In the genomic region with DNA sequence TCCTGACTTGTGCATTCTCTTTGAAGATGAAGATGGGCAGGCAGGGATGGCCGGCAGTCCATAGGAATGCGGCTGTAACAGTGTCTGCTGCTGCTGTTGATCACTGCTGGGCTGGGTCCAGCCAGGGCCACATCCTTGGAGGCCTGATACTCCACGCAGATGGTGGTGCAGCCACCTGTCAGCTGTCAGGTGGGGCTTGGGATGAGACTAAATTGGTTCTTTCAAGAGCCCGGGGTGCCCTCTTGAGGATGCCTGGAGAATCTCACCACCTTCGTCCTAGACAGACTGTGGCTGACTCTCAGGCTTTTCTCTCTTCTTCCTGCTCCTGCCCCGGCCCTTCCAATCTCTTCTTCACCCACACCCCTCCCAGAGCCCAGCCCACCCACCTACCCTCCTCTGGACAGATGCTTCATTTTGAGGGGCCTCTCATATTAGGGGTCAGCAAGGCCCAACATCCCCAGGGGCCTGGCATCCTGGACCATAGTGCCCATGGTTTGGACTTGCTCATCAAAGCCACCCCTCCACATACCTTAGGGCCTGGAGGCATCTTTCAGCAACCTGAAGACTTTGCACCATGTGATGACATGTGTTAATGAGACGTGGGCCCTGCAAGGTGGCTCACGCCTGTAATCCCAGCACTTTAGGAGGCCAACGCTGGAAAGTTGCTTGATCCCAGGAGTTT, we compare ENCODE assay signal across 8 cellular contexts. TPM values are rescaled to one million over a fixed set of nuclear protein-coding genes. Genes with fewer than 3 reads are reported as not detected.
A peak's percentile ranks its signal among the peaks of the same experiment; 100 is the strongest.
DNase-seq lines count a peak whose midpoint lies in the region; ATAC-seq and TF ChIP-seq lines count a peak whose summit lies in the region.

No MANE protein-coding gene starts in this region.

- H3K4me3 Mint-ChIP-seq in activated CD8-positive, alpha-beta T cell treated with anti-CD3 and anti-CD28 coated beads, Interleukin-2, amount 10 ng/mL, durations not matched to agents 7 days and 5 days = no peak overlapping the region

- H3K27me3 ChIP-seq in HCT116 (ENCODE audit: insufficient read depth, low read length) (peaks cover 11% of the 10 kb centered on the region; the same call in 1 of the 2 replicates), tibial nerve (no peaks in the 10 kb centered on the region)

- POLR2A ChIA-PET in HCT116 (lab: Charles Lee) = no interaction called here
- POLR2A ChIA-PET in activated CD8-positive, alpha-beta T cell treated with anti-CD3 and anti-CD28 coated beads, Interleukin-2, amount 10 ng/mL, durations not matched to agents 7 days and 5 days (lab: Charles Lee) = no interaction called here

- intact Hi-C loops in HCT116 (cut with micrococcal nuclease) = loop anchor here (1.0 to 5.0 kb wide), 5 partner anchors 26 to 181 kb away; a partner anchor contains a TSS

- TF ChIP-seq POLR2A in HCT116 (IDR thresholded peaks at IDR 0.05; ENCODE audit: borderline replicate concordance, extremely low read depth, insufficient read depth, insufficient read length) = no peak
- no peak for TF ChIP-seq POLR2A in erythroblast (IDR thresholded peaks at IDR 0.05; ENCODE audit: low read length)
- no peak for TF ChIP-seq POLR2A in tibial nerve (IDR thresholded peaks at IDR 0.05)

- H3K4me1 ChIP-seq in HCT116 (ENCODE audit: control insufficient read depth in 1 of 2, insufficient read depth in 2 of 2, low read length in 2 of 2) (no peaks in the 10 kb centered on the region), tibial nerve (no peaks in the 10 kb centered on the region)

- no peak overlapping the region for H3K4me3 ChIP-seq in HCT116 (replicated peaks in 1 of 2; ENCODE audit: low read depth in 1 of 2, low read length in 2 of 2)
- H3K4me3 ChIP-seq in tibial nerve = no peak overlapping the region

- WGBS in tibial nerve, 2 donors = 29 to 35% methylated on average over 9 of the region's 9 CpGs

- no peaks in the 10 kb centered on the region for H3K4me1 Mint-ChIP-seq in activated CD8-positive, alpha-beta T cell treated with anti-CD3 and anti-CD28 coated beads, Interleukin-2, amount 10 ng/mL, durations not matched to agents 7 days and 5 days (ENCODE audit: low read depth)

- TF ChIP-seq RAD21 in HCT116 (IDR thresholded peaks at IDR 0.05; ENCODE audit: low read depth) = peak; percentile 94

- no peak overlapping the region for H3K27ac ChIP-seq in HCT116 (ENCODE audit: low read depth, low read length)
- H3K27ac ChIP-seq in tibial nerve = no peak overlapping the region

- RAD21 ChIA-PET in HCT116 (lab: Charles Lee; ENCODE audit: low non-redundant PET in 1 of 2, low total read pairs in 2 of 2, uncharacterized antibody in 2 of 2, unreplicated experiment in 2 of 2) = no interaction called here

- DNase-seq in CD1c-positive myeloid dendritic cell (ENCODE audit: extremely low spot score) (peak; percentile 39), HCT116 (ENCODE audit: low read depth, low spot score) (peak; percentile 68), NCI-H526 (lab: John Stamatoyannopoulos, UW) (peak; percentile 76 to 91), erythroblast (lab: John Stamatoyannopoulos, UW) (peak; percentile 35 to 54), non-pigmented ciliary epithelial cell (ENCODE audit: low read depth) (peak; percentile 19), tibial nerve (ENCODE audit: low spot score in 2 of 2) (no peak)
- peak; percentile 76 for DNase-seq in activated CD8-positive, alpha-beta T cell treated with anti-CD3 and anti-CD28 coated beads, Interleukin-2, amount 10 ng/mL, durations not matched to agents 7 days and 5 days

- no peak overlapping the region for H2AFZ ChIP-seq in HCT116 (ENCODE audit: low read depth, low read length, poor library complexity, severe bottlenecking)

- no TSS peak for BruUV-seq in HCT116 (replicated peaks; lab: Mats Ljungman, UMichigan)

- TF ChIP-seq CTCF in HCT116 (IDR thresholded peaks at IDR 0.05 in 2 of 3, conservative IDR thresholded peaks at IDR 0.05 in 1 of 3; ENCODE audit: borderline replicate concordance in 1 of 3, insufficient read depth in 1 of 3, low read depth in 2 of 3, low read length in 2 of 3) (peak; percentile 77 to 90 (median 89)), tibial nerve (IDR thresholded peaks at IDR 0.05) (peak in 4 of 5 experiments; percentile 37 to 49 (median 40))

- H4K20me1 ChIP-seq in HCT116 (ENCODE audit: insufficient read depth) = no peaks in the 10 kb centered on the region

- H3K9me3 ChIP-seq in HCT116 (ENCODE audit: control insufficient read depth in 1 of 2, insufficient read depth in 1 of 2, low read depth in 1 of 2, low read length in 2 of 2) (no peaks in the 10 kb centered on the region), tibial nerve (no peaks in the 10 kb centered on the region)

- TF ChIP-seq EP300 in tibial nerve (IDR thresholded peaks at IDR 0.05) = no peak

- no peak overlapping the region for H3K27ac Mint-ChIP-seq in activated CD8-positive, alpha-beta T cell treated with anti-CD3 and anti-CD28 coated beads, Interleukin-2, amount 10 ng/mL, durations not matched to agents 7 days and 5 days

- CTCF ChIA-PET in HCT116 (lab: Charles Lee) = interaction anchor here (0.7 to 1.3 kb wide), 3 partner anchors 16 to 139 kb away, joined by 3 to 5 read pairs (median 3); no protein-coding TSS in a partner anchor
- CTCF ChIA-PET in activated CD8-positive, alpha-beta T cell treated with anti-CD3 and anti-CD28 coated beads, Interleukin-2, amount 10 ng/mL, durations not matched to agents 7 days and 5 days (lab: Charles Lee) = interaction anchor here (0.6 to 2.1 kb wide), 13 partner anchors 10 to 153 kb away, joined by 3 to 10 read pairs (median 3); no protein-coding TSS in a partner anchor

- peaks cover 8% of the 10 kb centered on the region for H3K36me3 Mint-ChIP-seq in activated CD8-positive, alpha-beta T cell treated with anti-CD3 and anti-CD28 coated beads, Interleukin-2, amount 10 ng/mL, durations not matched to agents 7 days and 5 days (ENCODE audit: low read depth)

- H3K79me2 ChIP-seq in HCT116 (ENCODE audit: insufficient read depth, low read length) = no peaks in the 10 kb centered on the region

- no peaks in the 10 kb centered on the region for H3K9me2 ChIP-seq in HCT116 (ENCODE audit: insufficient read depth)

- no peak overlapping the region for H3K9ac ChIP-seq in HCT116 (ENCODE audit: low read length)

- H3K27me3 Mint-ChIP-seq in activated CD8-positive, alpha-beta T cell treated with anti-CD3 and anti-CD28 coated beads, Interleukin-2, amount 10 ng/mL, durations not matched to agents 7 days and 5 days (ENCODE audit: low read depth) = peaks cover 3% of the 10 kb centered on the region

- H3K9me3 Mint-ChIP-seq in activated CD8-positive, alpha-beta T cell treated with anti-CD3 and anti-CD28 coated beads, Interleukin-2, amount 10 ng/mL, durations not matched to agents 7 days and 5 days (ENCODE audit: insufficient read depth) = no peaks in the 10 kb centered on the region

- ATAC-seq in HCT116 = peak; percentile 99
- ATAC-seq in activated CD8-positive, alpha-beta T cell treated with anti-CD3 and anti-CD28 coated beads, Interleukin-2, amount 10 ng/mL, durations not matched to agents 7 days and 5 days = peak; percentile 91
- ATAC-seq in HG02610 (IDR thresholded peaks at IDR 0.05; ENCODE audit: unreplicated experiment) = no peak

- no peaks in the 10 kb centered on the region for H3K36me3 ChIP-seq in HCT116 (ENCODE audit: control insufficient read depth in 1 of 2, insufficient read depth in 2 of 2, low read length in 2 of 2)
- peaks cover 0 to 16% (median 5%) of the 10 kb centered on the region in 3 donors for H3K36me3 ChIP-seq in tibial nerve

- no peak overlapping the region for H3K4me2 ChIP-seq in HCT116 (ENCODE audit: low read length)

TF ChIP-seq in HCT116, 20 proteins besides CTCF, POLR2A, EP300 and RAD21:
- TF ChIP-seq FOSL1 (IDR thresholded peaks at IDR 0.05; ENCODE audit: low read depth) (no peak), TCF7L2 (IDR thresholded peaks at IDR 0.05; ENCODE audit: borderline replicate concordance, extremely low read depth, insufficient read depth, insufficient read length) (peak; percentile 17)
TF ChIP-seq in HCT116: peak in this region for 1.

RNA-seq across cellular contexts. Expression of a gene that starts 19.1 kb away (rescaled TPM):
- total RNA-seq in HCT116 (2021; ENCODE audit: unreplicated experiment) = 20.5 TPM
- 16.4 and 20.5 TPM in 2 replicates for polyA plus RNA-seq in HCT116 (2012)
- total RNA-seq in activated CD8-positive, alpha-beta T cell treated with anti-CD3 and anti-CD28 coated beads, Interleukin-2, amount 10 ng/mL, durations not matched to agents 7 days and 5 days = 10 to 100 TPM; 33.0 to 33.6 TPM
- total RNA-seq in tibial nerve = 10 to 100 TPM in 2 of 4 donors, 1 to 10 TPM in 2; 8.6 to 19.5 (median 11.2) TPM

RNA-seq across cellular contexts. Expression of a gene that starts 28.9 kb away (rescaled TPM):
- total RNA-seq in HCT116 (2021; ENCODE audit: unreplicated experiment) = 112 TPM
- 162 and 165 TPM in 2 replicates for polyA plus RNA-seq in HCT116 (2012)
- total RNA-seq in activated CD8-positive, alpha-beta T cell treated with anti-CD3 and anti-CD28 coated beads, Interleukin-2, amount 10 ng/mL, durations not matched to agents 7 days and 5 days = 10 to 100 TPM; 37.9 to 41.6 TPM
- 10 to 100 TPM; 23.4 to 33.4 (median 29.9) TPM for total RNA-seq in tibial nerve

RNA-seq across cellular contexts. Expression of a gene that starts 29.0 kb away (rescaled TPM):
- 0.76 TPM for total RNA-seq in HCT116 (2021; ENCODE audit: unreplicated experiment)
- polyA plus RNA-seq in HCT116 (2012) = 1.2 and 1.6 TPM in 2 replicates
- total RNA-seq in activated CD8-positive, alpha-beta T cell treated with anti-CD3 and anti-CD28 coated beads, Interleukin-2, amount 10 ng/mL, durations not matched to agents 7 days and 5 days = under 1 TPM; 0.82 to 0.97 TPM
- total RNA-seq in tibial nerve = under 1 TPM in 1 of 4 donors, not detected in 3; 0.60 TPM

RNA-seq across cellular contexts. Expression of a gene that starts 38.6 kb away (rescaled TPM):
- total RNA-seq in HCT116 (2021; ENCODE audit: unreplicated experiment) = 53.2 TPM
- 55.9 and 58.2 TPM in 2 replicates for polyA plus RNA-seq in HCT116 (2012)
- 10 to 100 TPM; 24.1 to 24.8 TPM for total RNA-seq in activated CD8-positive, alpha-beta T cell treated with anti-CD3 and anti-CD28 coated beads, Interleukin-2, amount 10 ng/mL, durations not matched to agents 7 days and 5 days
- total RNA-seq in tibial nerve = 10 to 100 TPM; 49.8 to 68.6 (median 56.6) TPM

RNA-seq across cellular contexts. Expression of a gene that starts 48.5 kb away (rescaled TPM):
- total RNA-seq in HCT116 (2021; ENCODE audit: unreplicated experiment) (10.8 TPM), tibial nerve (1 to 10 TPM in 1 of 4 donors, under 1 TPM in 3; 0.30 to 1.3 (median 0.71) TPM)
- polyA plus RNA-seq in HCT116 (2012) = 5.9 and 6.0 TPM in 2 replicates
- under 1 TPM in 1 of 2 experiments, not detected in 1; 0.05 TPM for total RNA-seq in activated CD8-positive, alpha-beta T cell treated with anti-CD3 and anti-CD28 coated beads, Interleukin-2, amount 10 ng/mL, durations not matched to agents 7 days and 5 days

Comparison
In these comparisons a context has a peak if more than half of its experiments do, and no peak if none do; other contexts are left out.
1. DNase-seq: peak in CD1c-positive myeloid dendritic cell (single experiment), HCT116 (single experiment), NCI-H526 (2 of 2), activated CD8-positive, alpha-beta T cell treated with anti-CD3 and anti-CD28 coated beads, Interleukin-2, amount 10 ng/mL, durations not matched to agents 7 days and 5 days (single experiment), erythroblast (2 of 2) and non-pigmented ciliary epithelial cell (single experiment); none in tibial nerve (0 of 2).